12 cellular contexts compared by ENCODE assay signal in genomic region chr2:241041557-241042158, GRCh38. TPM values are rescaled to one million over a fixed set of nuclear protein-coding genes. Genes with fewer than 3 reads are reported as not detected.
DNase-seq lines count a peak whose midpoint lies in the region; ATAC-seq and TF ChIP-seq lines count a peak whose summit lies in the region.
"Had no signal": no experiment of that assay in that cellular context is flagged by ENCODE, and none has a peak within 500 bp of the region (broad histone marks: within the 10 kb centered on the region; RNA-seq: fewer than 3 reads in every experiment).

No MANE protein-coding gene starts in this region.

- no peak for TF ChIP-seq EP300 in upper lobe of left lung (IDR thresholded peaks at IDR 0.05)

- peak; percentile 74 for DNase-seq in GM10248 (ENCODE audit: extremely low spot score)
- no peak for DNase-seq in T-helper 2 cell treated with Interferon-gamma antibody and Interleukin-4, amounts not matched to agents 5 μg/mL and 100 μg/mL, for 36 hours (ENCODE audit: low spot score)
- no peak for DNase-seq in upper lobe of left lung
- DNase-seq in posterior cingulate gyrus, result no peak
- DNase-seq in SK-N-DZ (ENCODE audit: low spot score), result no peak
- DNase-seq in uterus, result no peak
- DNase-seq: HFFc6, midbrain, transverse colon had no signal

- CTCF ChIA-PET in GM10248 (lab: Yijun Ruan, JAX), result no interaction called here

- H3K27ac Mint-ChIP-seq in T-helper 2 cell treated with Interferon-gamma antibody and Interleukin-4, amounts not matched to agents 5 μg/mL and 100 μg/mL, for 36 hours, result no peak overlapping the region
- H3K27ac Mint-ChIP-seq: HFFc6 had no signal

- H3K27me3 Mint-ChIP-seq in T-helper 2 cell treated with Interferon-gamma antibody and Interleukin-4, amounts not matched to agents 5 μg/mL and 100 μg/mL, for 36 hours (ENCODE audit: low read depth), result peaks cover 18% of the 10 kb centered on the region

- peaks cover 17% of the 10 kb centered on the region for H3K36me3 Mint-ChIP-seq in T-helper 2 cell treated with Interferon-gamma antibody and Interleukin-4, amounts not matched to agents 5 μg/mL and 100 μg/mL, for 36 hours (ENCODE audit: low read depth)

- ATAC-seq in GM19397 (IDR thresholded peaks at IDR 0.05; ENCODE audit: unreplicated experiment) (peak; percentile 67), HG03108 (IDR thresholded peaks at IDR 0.05; ENCODE audit: unreplicated experiment) (peak; percentile 42), upper lobe of left lung (ENCODE audit: low FRiP score in 2 of 2) (no peak)

- TF ChIP-seq POLR2A in upper lobe of left lung (IDR thresholded peaks at IDR 0.05) (no peak), uterus (IDR thresholded peaks at IDR 0.05) (no peak)

- TF ChIP-seq CTCF in GM10248 (IDR thresholded peaks at IDR 0.05; ENCODE audit: control extremely low read depth, extremely low read depth, low read depth, missing control alignments), result no peak
- TF ChIP-seq CTCF in upper lobe of left lung (IDR thresholded peaks at IDR 0.05), result no peak
- no peak for TF ChIP-seq CTCF in uterus (IDR thresholded peaks at IDR 0.05)

- intact Hi-C loops in posterior cingulate gyrus (cut with DNase I) (no loop called here), uterus (cut with DNase I; ENCODE audit: low total_unique reads) (no loop called here)

- H3K4me1 ChIP-seq in upper lobe of left lung, result peaks cover 3 to 11% (median 5%) of the 10 kb centered on the region in 4 donors
- no peaks in the 10 kb centered on the region for H3K4me1 ChIP-seq in uterus

- H3K36me3 ChIP-seq in upper lobe of left lung, result peaks cover 0 to 32% (median 10%) of the 10 kb centered on the region in 4 donors
- H3K36me3 ChIP-seq in uterus, result no peaks in the 10 kb centered on the region
- H3K36me3 ChIP-seq: transverse colon had no signal

- WGBS in upper lobe of left lung, 2 donors, result 67 to 72% methylated on average over 6 of the region's 6 CpGs

- no peaks in the 10 kb centered on the region for H3K27me3 ChIP-seq in upper lobe of left lung
- no peaks in the 10 kb centered on the region for H3K27me3 ChIP-seq in uterus

- H3K4me3 ChIP-seq in upper lobe of left lung (no peak overlapping the region), uterus (no peak overlapping the region)
- H3K4me3 ChIP-seq: transverse colon had no signal

- POLR2A ChIA-PET in GM10248 (lab: Yijun Ruan, JAX), result no interaction called here

- H3K9me3 ChIP-seq in upper lobe of left lung, result peaks cover 0 to 4% (median 0%) of the 10 kb centered on the region in 4 donors
- H3K9me3 ChIP-seq in uterus, result peaks cover 0 to 3% of the 10 kb centered on the region in 2 donors

- no peak overlapping the region for H3K27ac ChIP-seq in upper lobe of left lung
- H3K27ac ChIP-seq in uterus, result no peak overlapping the region
- H3K27ac ChIP-seq: transverse colon, VCaP had no signal

- H3K4me3 Mint-ChIP-seq in T-helper 2 cell treated with Interferon-gamma antibody and Interleukin-4, amounts not matched to agents 5 μg/mL and 100 μg/mL, for 36 hours, result peak overlapping the region; percentile 4
- H3K4me3 Mint-ChIP-seq: HFFc6 had no signal

- peaks cover 39% of the 10 kb centered on the region for H3K4me1 Mint-ChIP-seq in T-helper 2 cell treated with Interferon-gamma antibody and Interleukin-4, amounts not matched to agents 5 μg/mL and 100 μg/mL, for 36 hours (ENCODE audit: low read depth)

- H3K9me3 Mint-ChIP-seq in T-helper 2 cell treated with Interferon-gamma antibody and Interleukin-4, amounts not matched to agents 5 μg/mL and 100 μg/mL, for 36 hours, result no peaks in the 10 kb centered on the region

RNA-seq across cellular contexts. Expression of gene SNED1, which starts 43.2 kb away (rescaled TPM):
- total RNA-seq in upper lobe of left lung (100 to 1,000 TPM in 1 of 6 donors, 10 to 100 TPM in 5; 26.0 to 189 (median 38.9) TPM), uterus (10 to 100 TPM; 18.5 to 87.1 (median 21.9) TPM)
- 0.10 TPM in 1 of 2 replicates, not detected in the other for polyA plus RNA-seq in SK-N-DZ (2014; cell fraction: cytosol; rRNA removed)
- 0.07 TPM in 1 of 2 replicates, not detected in the other for polyA plus RNA-seq in SK-N-DZ (2014; cell fraction: nucleus; rRNA removed)

Comparison
In these comparisons a context has a peak if more than half of its experiments do, and no peak if none do; other contexts are left out.
1. ATAC-seq: peak in GM19397 (single experiment) and HG03108 (single experiment); none in upper lobe of left lung (0 of 2).